In the genomic region with DNA sequence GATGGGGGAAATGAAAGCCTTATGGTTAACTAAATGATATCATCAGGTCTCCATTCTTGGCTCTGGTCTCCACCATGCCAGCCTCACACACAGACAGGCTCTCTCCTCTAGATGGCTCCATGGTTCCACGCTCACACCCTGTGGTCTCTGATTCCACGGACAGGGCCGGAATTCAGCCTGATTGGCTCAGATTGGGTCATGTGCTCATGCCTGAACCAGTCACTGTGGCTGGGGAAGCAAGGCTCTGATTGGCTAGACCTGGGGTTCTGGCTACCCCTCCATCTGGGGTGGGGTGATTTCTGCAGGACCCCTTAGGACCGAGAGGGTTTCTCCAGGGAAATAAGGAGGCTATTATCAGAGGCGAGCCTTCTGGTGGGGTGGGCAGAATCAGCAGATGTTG, we compare ENCODE assay signal across 8 cellular contexts.
DNase-seq lines count a peak whose midpoint lies in the region; ATAC-seq and TF ChIP-seq lines count a peak whose summit lies in the region.

No MANE protein-coding gene starts in this region.

- H3K18ac ChIP-seq in IMR-90 (ENCODE audit: low read depth, low read length) = no peak overlapping the region

- H3K36me3 ChIP-seq in IMR-90 (ENCODE audit: control insufficient read depth, insufficient read depth, low read length) (no peaks in the 10 kb centered on the region), SJCRH30 (no peaks in the 10 kb centered on the region), colonic mucosa (no peaks in the 10 kb centered on the region)

- no peak overlapping the region for H3K23ac ChIP-seq in IMR-90 (ENCODE audit: low read depth, low read length)

- POLR2A ChIA-PET in IMR-90 (lab: Charles Lee; ENCODE audit: unreplicated experiment) = no interaction called here

- peak; percentile 97 for TF ChIP-seq RAD21 in IMR-90 (IDR thresholded peaks at IDR 0.05; ENCODE audit: low read length)

- H2AK5ac ChIP-seq in IMR-90 (ENCODE audit: low read depth, low read length) = no peak overlapping the region

- TF ChIP-seq CTCF in IMR-90 (conservative IDR thresholded peaks at IDR 0.05; ENCODE audit: low read depth, low read length) = peak; percentile 85
- TF ChIP-seq CTCF in foreskin keratinocyte (conservative IDR thresholded peaks at IDR 0.05) = peak; percentile 84
- no peak for TF ChIP-seq CTCF in colonic mucosa (IDR thresholded peaks at IDR 0.05)

- H2BK20ac ChIP-seq in IMR-90 (ENCODE audit: low read depth, low read length) = no peak overlapping the region

- H3K56ac ChIP-seq in IMR-90 (ENCODE audit: extremely low read depth, insufficient read depth, low read length) = no peak overlapping the region

- peak; percentile 93 for ATAC-seq in IMR-90 (ENCODE audit: low read depth)
- peak; percentile 80 for ATAC-seq in foreskin keratinocyte

- H3K9ac ChIP-seq in IMR-90 (ENCODE audit: low read depth, low read length) (no peak overlapping the region), colonic mucosa (ENCODE audit: low read depth in 2 of 2, low read length in 2 of 2) (no peak overlapping the region)

- H4K8ac ChIP-seq in IMR-90 (ENCODE audit: low read depth in 2 of 2, low read length in 2 of 2) = no peak overlapping the region

- H3K4me3 ChIP-seq in IMR-90 (ENCODE audit: insufficient read depth, low read depth, low read length) (no peak overlapping the region), SJCRH30 (no peak overlapping the region), colonic mucosa (no peak overlapping the region)

- no peak overlapping the region for H3K27ac ChIP-seq in IMR-90 (ENCODE audit: insufficient read depth, low read length)
- H3K27ac ChIP-seq in SJCRH30 = no peak overlapping the region
- H3K27ac ChIP-seq in foreskin keratinocyte = no peak overlapping the region
- H3K27ac ChIP-seq in colonic mucosa = no peak overlapping the region

- WGBS in IMR-90 (ENCODE audit: extremely low coverage in 2 of 2, insufficient read length in 1 of 2), 2 experiments = no CpG with 5 or more reads among the region's 5 CpGs

- H4K5ac ChIP-seq in IMR-90 (ENCODE audit: low read depth, low read length) = no peak overlapping the region

- no peaks in the 10 kb centered on the region for H3K4me1 ChIP-seq in IMR-90 (ENCODE audit: control insufficient read depth, insufficient read depth, low read length)
- H3K4me1 ChIP-seq in SJCRH30 = no peaks in the 10 kb centered on the region
- no peaks in the 10 kb centered on the region for H3K4me1 ChIP-seq in foreskin keratinocyte
- no peaks in the 10 kb centered on the region for H3K4me1 ChIP-seq in colonic mucosa

- peak; percentile 46 to 69 for DNase-seq in NCI-H2081 (lab: John Stamatoyannopoulos, UW)
- no peak for DNase-seq in NCI-H2081 treated with DMSO at 0.1 percent for 48 hours (lab: John Stamatoyannopoulos, UW)
- peak; percentile 70 for DNase-seq in IMR-90
- peak; percentile 73 to 87 for DNase-seq in SJCRH30
- DNase-seq in foreskin keratinocyte = peak; percentile 31 to 63
- peak; percentile 24 for DNase-seq in pulmonary artery endothelial cell (ENCODE audit: low read depth, low spot score)
- no peak for DNase-seq in colonic mucosa
- no peak for DNase-seq in germinal center (ENCODE audit: low spot score)

- intact Hi-C loops in IMR-90 (cut with micrococcal nuclease) (loop anchor here (1.0 to 10.0 kb wide), 5 partner anchors 189 to 1195 kb away; no protein-coding TSS in a partner anchor), colonic mucosa (cut with DNase I) (no loop called here)

- no TSS peak for BruUV-seq in IMR-90 (replicated peaks; lab: Mats Ljungman, UMichigan)

- no peaks in the 10 kb centered on the region for H3K9me3 ChIP-seq in IMR-90 (ENCODE audit: control insufficient read depth, insufficient read depth, low read length)
- H3K9me3 ChIP-seq in SJCRH30 (replicated peaks) = no peaks in the 10 kb centered on the region
- H3K9me3 ChIP-seq in colonic mucosa = no peaks in the 10 kb centered on the region

- H2AFZ ChIP-seq in IMR-90 (replicated peaks; ENCODE audit: low read length, poor library complexity) = peak overlapping the region; percentile 45

- no peak overlapping the region for H3K14ac ChIP-seq in IMR-90 (replicated peaks; ENCODE audit: low read depth, low read length)

- H3K4me2 ChIP-seq in IMR-90 (ENCODE audit: low read depth, low read length) = no peak overlapping the region

- no peaks in the 10 kb centered on the region for H4K20me1 ChIP-seq in IMR-90 (ENCODE audit: insufficient read depth, low read length)

- no peaks in the 10 kb centered on the region for H3K9me1 ChIP-seq in IMR-90 (ENCODE audit: insufficient read depth, low read length)

- H2AK9ac ChIP-seq in IMR-90 (replicated peaks; ENCODE audit: low read depth, low read length, poor library complexity) = no peak overlapping the region

- no peaks in the 10 kb centered on the region for H3K79me1 ChIP-seq in IMR-90 (ENCODE audit: low read depth in 1 of 2, low read length in 2 of 2)

- peaks cover 9% of the 10 kb centered on the region for H3K27me3 ChIP-seq in IMR-90 (ENCODE audit: control insufficient read depth, insufficient read depth, low read length)
- no peaks in the 10 kb centered on the region for H3K27me3 ChIP-seq in SJCRH30
- peaks cover 20% of the 10 kb centered on the region for H3K27me3 ChIP-seq in foreskin keratinocyte
- H3K27me3 ChIP-seq in colonic mucosa = peaks cover 6% of the 10 kb centered on the region

- TF ChIP-seq POLR2A in IMR-90 (IDR thresholded peaks at IDR 0.05; ENCODE audit: low read depth, low read length) = 0 out of 2 replicates have a peak, but pooled peaks have one; percentile 29

- H3K4ac ChIP-seq in IMR-90 (ENCODE audit: low read depth, low read length) = no peak overlapping the region

- H4K91ac ChIP-seq in IMR-90 (ENCODE audit: insufficient read depth, low read depth, low read length) = no peak overlapping the region

- H2BK5ac ChIP-seq in IMR-90 (ENCODE audit: low read depth, low read length, poor library complexity, severe bottlenecking) = no peak overlapping the region

- dilution Hi-C loops in IMR-90 (cut with HindIII; ENCODE audit: low sequenced_read_pairs, unreplicated experiment) = no loop called here

- in situ Hi-C loops in IMR-90 (cut with MboI; ENCODE audit: low sequenced_read_pairs) = loop anchor here (25.0 kb wide), 1 partner anchor 599 kb away; no protein-coding TSS in a partner anchor

- no peak overlapping the region for H2BK15ac ChIP-seq in IMR-90 (ENCODE audit: low read depth, low read length)

- CTCF ChIA-PET in IMR-90 (lab: Yijun Ruan, JAX) = no interaction called here

- H2BK120ac ChIP-seq in IMR-90 (ENCODE audit: low read depth, low read length) = no peak overlapping the region

TF ChIP-seq in IMR-90, 13 proteins besides CTCF, POLR2A, EP300 and RAD21:
- no peak for TF ChIP-seq CEBPB (IDR thresholded peaks at IDR 0.05; ENCODE audit: low read depth, low read length)
- TF ChIP-seq MAFK (IDR thresholded peaks at IDR 0.05; ENCODE audit: low read depth, low read length) = no peak
- TF ChIP-seq BHLHE40 (IDR thresholded peaks at IDR 0.05; ENCODE audit: low read depth, low read length) = no peak
- TF ChIP-seq, protein P1, sequence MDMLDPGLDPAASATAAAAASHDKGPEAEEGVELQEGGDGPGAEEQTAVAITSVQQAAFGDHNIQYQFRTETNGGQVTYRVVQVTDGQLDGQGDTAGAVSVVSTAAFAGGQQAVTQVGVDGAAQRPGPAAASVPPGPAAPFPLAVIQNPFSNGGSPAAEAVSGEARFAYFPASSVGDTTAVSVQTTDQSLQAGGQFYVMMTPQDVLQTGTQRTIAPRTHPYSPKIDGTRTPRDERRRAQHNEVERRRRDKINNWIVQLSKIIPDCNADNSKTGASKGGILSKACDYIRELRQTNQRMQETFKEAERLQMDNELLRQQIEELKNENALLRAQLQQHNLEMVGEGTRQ (IDR thresholded peaks at IDR 0.05; ENCODE audit: low read depth, low read length) = peak; percentile 95
- TF ChIP-seq MXI1 (IDR thresholded peaks at IDR 0.05; ENCODE audit: borderline replicate concordance, low read depth, low read length) = no peak
- TF ChIP-seq SMC3 (IDR thresholded peaks at IDR 0.05; ENCODE audit: low read depth, low read length) = peak; percentile 82
- TF ChIP-seq MAZ (IDR thresholded peaks at IDR 0.05; ENCODE audit: borderline replicate concordance, low read depth, low read length) = 0 out of 2 replicates have a peak, but pooled peaks have one; percentile 25
- TF ChIP-seq NFE2L2 (IDR thresholded peaks at IDR 0.05; ENCODE audit: low read depth, low read length) = no peak

Comparison
In these comparisons a context has a peak if more than half of its experiments do, and no peak if none do; other contexts are left out.
1. DNase-seq: peak in NCI-H2081 (2 of 2), IMR-90 (single experiment), SJCRH30 (2 of 2), foreskin keratinocyte (2 of 2) and pulmonary artery endothelial cell (single experiment); none in NCI-H2081 treated with DMSO at 0.1 percent for 48 hours (single experiment), colonic mucosa (single experiment) and germinal center (single experiment).